8 cellular contexts compared by ENCODE assay signal in the genomic region with DNA sequence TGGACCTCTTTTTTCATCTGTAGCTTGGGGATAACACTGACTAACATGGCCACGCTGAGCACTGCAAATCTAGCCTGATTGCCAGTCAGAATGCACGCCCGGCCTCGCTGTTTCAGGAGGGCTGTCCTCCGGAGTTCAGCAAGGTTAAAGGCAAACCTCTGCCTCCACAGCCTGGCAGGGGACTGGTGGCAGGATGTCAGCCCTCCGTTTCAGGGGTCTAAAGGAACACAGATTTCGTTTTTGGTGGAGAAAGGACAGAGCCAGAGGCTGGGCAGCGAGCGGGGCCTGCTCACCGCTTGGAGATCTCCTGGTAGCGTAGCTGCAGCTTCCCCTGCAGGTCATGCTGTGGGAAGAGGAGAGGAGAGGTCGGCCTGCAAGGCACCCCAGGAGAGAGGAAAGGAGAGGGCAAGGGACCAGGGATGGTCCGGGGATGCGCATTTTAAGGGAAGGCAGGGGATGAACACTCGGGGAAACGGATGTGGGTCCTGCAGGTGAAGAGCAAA. TPM values are rescaled to one million over a fixed set of nuclear protein-coding genes. Genes with fewer than 3 reads are reported as not detected.
DNase-seq lines count a peak whose midpoint lies in the region; ATAC-seq and TF ChIP-seq lines count a peak whose summit lies in the region.

No MANE protein-coding gene starts in this region.

- H3K9ac ChIP-seq in mesendoderm (ENCODE audit: low read length), result peak overlapping the region; percentile 91

- peak overlapping the region; percentile 96 for H3K56ac ChIP-seq in mesendoderm (ENCODE audit: low read length)

- peak overlapping the region; percentile 80 for H3K27ac ChIP-seq in AG04450 (ENCODE audit: low read depth, low read length)
- H3K27ac ChIP-seq in mesendoderm (ENCODE audit: low read depth, low read length), result peak overlapping the region; percentile 33
- H3K27ac ChIP-seq in aorta (ENCODE audit: low read depth in 1 of 2, low read length in 2 of 2), result peak overlapping the region; percentile 17 to 41

- H2BK15ac ChIP-seq in mesendoderm (replicated peaks; ENCODE audit: low read depth), result no peak overlapping the region

- peak overlapping the region; percentile 98 for H3K27ac Mint-ChIP-seq in chondrocyte (ENCODE audit: unreplicated experiment)

- no peak for TF ChIP-seq CTCF in AG04450 (IDR thresholded peaks at IDR 0.05; ENCODE audit: low read depth, low read length)
- TF ChIP-seq CTCF in chondrocyte (IDR thresholded peaks at IDR 0.05), result no peak

- peak overlapping the region; percentile 99 for H3K4me3 Mint-ChIP-seq in chondrocyte (ENCODE audit: unreplicated experiment)

- intact Hi-C loops in aorta (cut with DNase I), result no loop called here

- H3K27me3 ChIP-seq in AG04450 (ENCODE audit: control insufficient read depth, insufficient read depth, low read length), result no peaks in the 10 kb centered on the region
- H3K27me3 ChIP-seq in mesendoderm (ENCODE audit: insufficient read depth, low read length, poor library complexity), result no peaks in the 10 kb centered on the region
- no peaks in the 10 kb centered on the region for H3K27me3 ChIP-seq in aorta (ENCODE audit: control insufficient read depth in 1 of 2, insufficient read depth in 2 of 2, low read length in 1 of 2)

- H3K4me1 Mint-ChIP-seq in chondrocyte (ENCODE audit: low read depth), result peaks cover 28% of the 10 kb centered on the region

- DNase-seq in AG04450 (ENCODE audit: low read depth, low spot score), result no peak
- peak; percentile 46 for DNase-seq in NCI-H69 (lab: John Stamatoyannopoulos, UW)
- DNase-seq in chondrocyte (ENCODE audit: low spot score), result no peak
- DNase-seq in mesendoderm, result peak; percentile 61
- peak in 1 of 2 donors; percentile 49 for DNase-seq in aorta
- DNase-seq in NCI-H1092 treated with DMSO at 0.1 percent for 48 hours (lab: John Stamatoyannopoulos, UW), result no peak

- H3K9me3 ChIP-seq in AG04450 (ENCODE audit: control insufficient read depth, insufficient read depth, low read length) (no peaks in the 10 kb centered on the region; the same call in 1 of the 2 replicates), aorta (ENCODE audit: control insufficient read depth, low read length) (no peaks in the 10 kb centered on the region)

- H4K8ac ChIP-seq in mesendoderm (ENCODE audit: low read depth, low read length), result no peak overlapping the region

- peak overlapping the region; percentile 26 for H3K4ac ChIP-seq in mesendoderm (ENCODE audit: low read depth, low read length)

- CTCF ChIA-PET in AG04450 (lab: Charles Lee), result no interaction called here

- peak overlapping the region; percentile 57 for H2BK5ac ChIP-seq in mesendoderm (ENCODE audit: low read length)

- no peak overlapping the region for H3K23ac ChIP-seq in mesendoderm (ENCODE audit: low read length)

- H2AK5ac ChIP-seq in mesendoderm (ENCODE audit: low read length), result peak overlapping the region; percentile 52

- POLR2A ChIA-PET in AG04450 (lab: Yijun Ruan, JAX), result interaction anchor here (0.6 to 1.9 kb wide), 6 partner anchors 9 to 206 kb away, joined by 3 to 9 read pairs (median 4); partner anchors contain the start of genes MARCHF2 and ZNF414

- no peaks in the 10 kb centered on the region for H3K9me3 Mint-ChIP-seq in chondrocyte (ENCODE audit: low read depth)

- peaks cover 11% of the 10 kb centered on the region for H3K36me3 Mint-ChIP-seq in chondrocyte (ENCODE audit: low read depth)

- peaks cover 12% of the 10 kb centered on the region for H3K79me1 ChIP-seq in mesendoderm (ENCODE audit: low read length)

- H3K27me3 Mint-ChIP-seq in chondrocyte (ENCODE audit: low read depth), result no peaks in the 10 kb centered on the region

- WGBS in mesendoderm (ENCODE audit: extremely low coverage, insufficient coverage, low lambda C conversion rate), result no CpG with 5 or more reads among the region's 16 CpGs
- 1 to 2% methylated on average over 16 of the region's 16 CpGs for WGBS in aorta, 2 donors

- H3K4me3 ChIP-seq in AG04450 (ENCODE audit: low read depth, low read length) (peak overlapping the region; percentile 99), mesendoderm (ENCODE audit: low read length) (peak overlapping the region; percentile 75), aorta (ENCODE audit: low read length in 2 of 2) (peak overlapping the region; percentile 70 to 80)

- H2BK120ac ChIP-seq in mesendoderm (ENCODE audit: low read depth, low read length), result no peak overlapping the region

- peak overlapping the region; percentile 90 for H4K5ac ChIP-seq in mesendoderm (ENCODE audit: low read length)

- H3K36me3 ChIP-seq in mesendoderm (ENCODE audit: control insufficient read depth, insufficient read depth, low read length) (peaks cover 7% of the 10 kb centered on the region), aorta (ENCODE audit: control insufficient read depth in 1 of 2, insufficient read depth in 2 of 2, low read length in 1 of 2) (no peaks in the 10 kb centered on the region)

- peaks cover 12% of the 10 kb centered on the region for H3K4me1 ChIP-seq in mesendoderm (ENCODE audit: control insufficient read depth, low read depth, low read length)
- H3K4me1 ChIP-seq in aorta (ENCODE audit: control insufficient read depth in 1 of 2, insufficient read depth in 2 of 2, low read length in 2 of 2), result no peaks in the 10 kb centered on the region

- H3K4me2 ChIP-seq in mesendoderm (ENCODE audit: low read length), result peak overlapping the region; percentile 95

- H3K79me2 ChIP-seq in mesendoderm (ENCODE audit: control insufficient read depth, insufficient read depth, low read length), result peaks cover 26% of the 10 kb centered on the region

- ATAC-seq in GM21360 (IDR thresholded peaks at IDR 0.05; ENCODE audit: unreplicated experiment) (peak; percentile 20), aorta (ENCODE audit: low FRiP score) (peak; percentile 36), HG02840 (IDR thresholded peaks at IDR 0.05; ENCODE audit: low FRiP score, unreplicated experiment) (no peak)

- peak overlapping the region; percentile 29 for H3K18ac ChIP-seq in mesendoderm (ENCODE audit: low read length)

RNA-seq across cellular contexts. Expression of gene NDUFA7, which starts 0.6 kb away (rescaled TPM):
- polyA plus RNA-seq in AG04450 (2011; rRNA removed) (31.5 and 46.1 TPM in 2 replicates), aorta (10 to 100 TPM; 33.8 to 53.0 TPM)
- polyA minus RNA-seq in AG04450 (2011; rRNA and poly(A)+ RNA removed), result 38.6 and 56.7 TPM in 2 replicates
- total RNA-seq in chondrocyte (25.0 to 34.1 TPM (median 26.6 TPM) in 3 replicates), aorta (10 to 100 TPM; 18.9 to 19.6 TPM)
- polyA plus RNA-seq in mesendoderm (2013, experiment 1 of 2), result 140 TPM
- 141 TPM for polyA plus RNA-seq in mesendoderm (2013, experiment 2 of 2)

RNA-seq across cellular contexts. Expression of gene RPS28, which starts 0.7 kb away (rescaled TPM):
- polyA plus RNA-seq in AG04450 (2011; rRNA removed), result 424 and 658 TPM in 2 replicates
- polyA minus RNA-seq in AG04450 (2011; rRNA and poly(A)+ RNA removed), result 188 and 234 TPM in 2 replicates
- total RNA-seq in chondrocyte, result 1,057 to 1,248 TPM (median 1,100 TPM) in 3 replicates
- polyA plus RNA-seq in mesendoderm (2013, experiment 1 of 2), result 1,804 TPM
- 1,761 TPM for polyA plus RNA-seq in mesendoderm (2013, experiment 2 of 2)
- 100 to 1,000 TPM; 875 to 981 TPM for total RNA-seq in aorta
- polyA plus RNA-seq in aorta, result 100 to 1,000 TPM; 405 to 553 TPM

RNA-seq across cellular contexts. Expression of gene CD320, which starts 12.5 kb away (rescaled TPM):
- polyA plus RNA-seq in AG04450 (2011; rRNA removed) (22.6 and 31.0 TPM in 2 replicates), aorta (10 to 100 TPM; 17.3 to 42.6 TPM)
- polyA minus RNA-seq in AG04450 (2011; rRNA and poly(A)+ RNA removed), result 8.1 and 10.5 TPM in 2 replicates
- total RNA-seq in chondrocyte (39.3 to 44.0 TPM (median 41.7 TPM) in 3 replicates), aorta (10 to 100 TPM; 25.5 to 28.0 TPM)
- polyA plus RNA-seq in mesendoderm (2013, experiment 1 of 2), result 44.9 TPM
- polyA plus RNA-seq in mesendoderm (2013, experiment 2 of 2), result 45.2 TPM

RNA-seq across cellular contexts. Expression of gene KANK3, which starts 22.4 kb away (rescaled TPM):
- polyA plus RNA-seq in AG04450 (2011; rRNA removed) (0.07 TPM in 1 of 2 replicates, not detected in the other), aorta (1 to 10 TPM in 1 of 2 donors, under 1 TPM in 1; 0.50 to 1.8 TPM)
- polyA minus RNA-seq in AG04450 (2011; rRNA and poly(A)+ RNA removed), result not detected in 2 replicates
- total RNA-seq in chondrocyte (0.56 to 1.2 TPM (median 1.2 TPM) in 3 replicates), aorta (10 to 100 TPM; 15.9 to 23.9 TPM)
- 0.41 TPM for polyA plus RNA-seq in mesendoderm (2013, experiment 1 of 2)
- 0.50 TPM for polyA plus RNA-seq in mesendoderm (2013, experiment 2 of 2)

RNA-seq across cellular contexts. Expression of gene ANGPTL4, which starts 43.3 kb away (rescaled TPM):
- polyA plus RNA-seq in AG04450 (2011; rRNA removed) (1.3 and 1.7 TPM in 2 replicates), aorta (10 to 100 TPM; 10.1 to 19.5 TPM)
- polyA minus RNA-seq in AG04450 (2011; rRNA and poly(A)+ RNA removed), result 0.43 and 0.83 TPM in 2 replicates
- total RNA-seq in chondrocyte (56.4 to 143 TPM (median 127 TPM) in 3 replicates), aorta (10 to 100 TPM; 39.9 to 45.1 TPM)
- polyA plus RNA-seq in mesendoderm (2013, experiment 1 of 2), result 0.22 TPM
- 0.18 TPM for polyA plus RNA-seq in mesendoderm (2013, experiment 2 of 2)

Comparison
In these comparisons a context has a peak if more than half of its experiments do, and no peak if none do; other contexts are left out.
1. DNase-seq: peak in NCI-H69 (single experiment) and mesendoderm (single experiment); none in AG04450 (single experiment), chondrocyte (single experiment) and NCI-H1092 treated with DMSO at 0.1 percent for 48 hours (single experiment).
2. H3K27ac ChIP-seq: peak in every context shown above with its lines; median percentile 80 in AG04450; 33 in mesendoderm; 29 in aorta.
3. Peak in every context shown above with its lines, with median percentiles within 50 percentile points of each other: H3K4me3 ChIP-seq.